Comparison of ENCODE assay signal across 8 cellular contexts in the genomic region with DNA sequence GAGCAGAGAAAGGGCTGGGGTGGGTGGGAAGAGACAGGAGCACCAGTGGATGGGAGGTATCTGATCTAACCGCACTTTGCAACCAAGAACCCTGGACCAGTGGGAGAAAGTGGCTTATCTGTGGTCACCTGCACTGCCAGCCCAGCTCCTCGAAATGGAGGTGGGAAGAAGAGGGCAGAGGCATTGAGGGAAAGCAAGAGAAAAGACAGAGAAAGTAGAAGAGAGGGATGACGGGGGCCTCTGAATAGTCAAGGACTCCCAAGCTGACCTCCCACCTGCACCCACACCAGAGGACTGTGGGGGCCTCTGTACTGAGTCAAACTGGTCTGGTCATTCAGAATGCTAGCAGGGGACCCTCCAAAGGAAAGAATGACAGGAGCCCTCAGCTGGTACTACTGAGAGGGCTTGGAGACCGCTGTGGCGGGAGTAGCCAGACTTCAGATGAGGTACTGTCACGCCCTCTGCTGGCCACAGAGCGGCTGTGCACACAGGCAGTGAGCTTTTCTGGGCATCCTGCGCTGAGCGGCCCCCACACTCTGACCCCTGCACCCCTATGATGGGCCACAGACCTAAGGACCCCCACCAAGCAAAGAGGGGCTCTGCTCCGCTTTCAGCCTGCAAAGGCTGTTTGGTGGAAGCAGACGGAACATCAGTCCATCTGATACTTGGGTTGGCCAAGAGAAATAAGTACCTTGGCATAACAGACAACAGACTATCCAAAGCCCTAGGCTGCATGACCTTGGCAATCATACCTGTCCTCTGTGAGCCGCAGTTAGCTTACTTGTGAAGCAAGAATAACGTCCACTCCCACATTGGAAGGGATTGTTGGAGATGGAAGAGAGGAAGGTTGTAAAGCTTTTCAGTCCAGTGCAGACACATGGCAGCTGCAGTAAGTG.
DNase-seq lines count a peak whose midpoint lies in the region; ATAC-seq, FAIRE-seq and TF ChIP-seq lines count a peak whose summit lies in the region.

No MANE protein-coding gene starts in this region.

- no peak overlapping the region for H2AFZ ChIP-seq in PC-9

- no peaks in the 10 kb centered on the region for H3K9me3 ChIP-seq in PC-9 (ENCODE audit: insufficient read depth, low read depth)

- H3K4me1 ChIP-seq in PC-9 (replicated peaks; ENCODE audit: insufficient read depth) = no peaks in the 10 kb centered on the region

- peak; percentile 57 for DNase-seq in D721Med (ENCODE audit: insufficient read length, low spot score)
- DNase-seq in HK-2 (ENCODE audit: unreplicated experiment) = peak; percentile 70
- DNase-seq in PC-9 = peak in 1 of 2 experiments; percentile 72
- DNase-seq in activated T-helper 1 cell treated with anti-CD3 and anti-CD28 coated beads, Interleukin-2, amount 50 U/mL, for 16 hours (ENCODE audit: low read depth in 1 of 2, low spot score in 1 of 2) = peak; percentile 11 to 12
- peak; percentile 49 to 85 for DNase-seq in foreskin fibroblast
- peak; percentile 10 for DNase-seq in non-pigmented ciliary epithelial cell (ENCODE audit: low read depth)
- peak in 43 of 49 donors; percentile 11 to 82 (median 53) for DNase-seq in substantia nigra (lab: John Stamatoyannopoulos, UW)

- POLR2A ChIA-PET in PC-9 (lab: Charles Lee; ENCODE audit: unreplicated experiment) = interaction anchor here (0.6 kb wide), 2 partner anchors 450 to 476 kb away, joined by 5 to 9 read pairs; no protein-coding TSS in a partner anchor

- H3K27me3 ChIP-seq in PC-9 (ENCODE audit: insufficient read depth, low read depth) = no peaks in the 10 kb centered on the region

- H3K36me3 ChIP-seq in PC-9 (ENCODE audit: low read depth) = no peaks in the 10 kb centered on the region

- CTCF ChIA-PET in PC-9 (lab: Charles Lee) = interaction anchor here (0.5 to 1.7 kb wide), 11 partner anchors 10 to 473 kb away, joined by 3 to 7 read pairs (median 4); no protein-coding TSS in a partner anchor

- intact Hi-C loops in PC-9 (cut with micrococcal nuclease; ENCODE audit: unreplicated experiment) = loop anchor here (1.0 to 10.0 kb wide), 9 partner anchors 31 to 400 kb away; a partner anchor contains a TSS

- no TSS peak for BruUV-seq in PC-9 (replicated peaks; lab: Mats Ljungman, UMichigan)

- ATAC-seq in HG03432 (IDR thresholded peaks at IDR 0.05; ENCODE audit: unreplicated experiment) = no peak

- H3K27ac ChIP-seq in PC-9 = no peak overlapping the region
- H3K27ac ChIP-seq in substantia nigra (ENCODE audit: low read depth, low read length, poor library complexity, severe bottlenecking) = no peak overlapping the region

- H3K4me2 ChIP-seq in PC-9 = no peak overlapping the region

- H4K20me1 ChIP-seq in PC-9 (ENCODE audit: insufficient read depth) = no peaks in the 10 kb centered on the region

- FAIRE-seq in D721Med (lab: Jason Lieb, UNC) = no peak

- H3K4me3 ChIP-seq in PC-9 = no peak overlapping the region
- H3K4me3 ChIP-seq in foreskin fibroblast (ENCODE audit: low read depth in 1 of 2, low read length in 2 of 2) = no peak overlapping the region

- H3K79me2 ChIP-seq in PC-9 (ENCODE audit: low read depth) = no peaks in the 10 kb centered on the region

- TF ChIP-seq CTCF in D721Med (IDR thresholded peaks at IDR 0.05; ENCODE audit: insufficient read depth, missing control alignments) (peak; percentile 78), PC-9 (conservative IDR thresholded peaks at IDR 0.05) (peak; percentile 96), foreskin fibroblast (IDR thresholded peaks at IDR 0.05; ENCODE audit: low read depth, low read length) (peak; percentile 87)

- no peaks in the 10 kb centered on the region for H3K9me2 ChIP-seq in PC-9 (ENCODE audit: insufficient read depth)

- H3F3A ChIP-seq in PC-9 (ENCODE audit: insufficient read depth, low read depth) = no peaks in the 10 kb centered on the region
